ENCODE assay signal across 14 cellular contexts in the genomic region with DNA sequence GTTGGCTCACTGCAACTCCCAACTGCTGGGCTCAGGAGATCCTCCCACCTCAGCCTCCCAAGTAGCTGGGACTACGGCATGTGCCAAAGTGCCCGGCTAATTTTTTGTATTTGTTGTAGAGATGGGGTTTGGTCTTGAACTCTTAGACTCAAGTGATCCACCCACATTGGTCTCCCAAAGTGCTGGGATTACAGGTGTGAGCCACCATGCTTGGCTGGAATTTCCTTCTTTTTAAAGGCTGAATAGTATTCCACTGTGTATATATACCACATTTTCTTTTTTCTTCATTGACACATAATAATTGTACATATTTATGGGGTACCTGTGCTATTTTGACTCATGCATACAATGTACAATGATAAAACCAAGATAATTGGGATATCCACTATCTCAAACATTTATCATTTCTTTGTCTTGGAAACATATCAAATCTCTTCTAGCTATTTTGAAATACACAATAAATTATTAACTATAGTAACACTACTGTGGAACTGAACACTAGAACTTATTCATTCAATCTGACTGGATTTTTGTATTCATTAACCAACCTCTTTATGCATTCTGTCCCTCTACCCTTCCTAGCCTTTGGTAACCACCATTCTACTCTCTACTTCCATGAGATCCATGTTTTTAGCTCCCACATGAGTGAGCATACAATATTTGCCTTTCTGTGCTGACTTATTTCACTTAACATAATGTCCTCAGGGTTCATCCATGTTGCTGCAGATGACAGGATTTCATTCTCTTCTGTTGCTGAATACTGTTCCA.
"Had no signal": no experiment of that assay in that cellular context is flagged by ENCODE, and none has a peak within 500 bp of the region (broad histone marks: within the 10 kb centered on the region; RNA-seq: fewer than 3 reads in every experiment).

No MANE protein-coding gene starts in this region.

- H3K79me2 ChIP-seq: hepatocyte had no signal

- H3K4me3 ChIP-seq: hepatocyte, left ventricle myocardium inferior, tibial artery had no signal

- H3K36me3 ChIP-seq: neutrophil had no signal

- DNase-seq: dermis blood vessel endothelial cell; effector memory CD4-positive, alpha-beta T cell; islet precursor cell; left ventricle myocardium inferior; natural killer cell; retina; stimulated activated CD4-positive, alpha-beta T cell treated with anti-CD3 and anti-CD28 coated beads, Interleukin-12 subunit alpha, Interleukin-12 subunit beta, amount 100 ng/mL, for 4 hours; stimulated activated CD4-positive, alpha-beta T cell treated with anti-CD3 and anti-CD28 coated beads, Interleukin-1b, Interleukin-23, amount 100 ng/mL, for 48 hours; stimulated activated CD8-positive, alpha-beta memory T cell treated with anti-CD3 and anti-CD28 coated beads, Interleukin-4, amount 100 ng/mL, for 48 hours; stimulated activated naive CD4-positive, alpha-beta T cell; substantia nigra; tibial artery had no signal

- H3K4me1 ChIP-seq: tibial artery had no signal

- H3K27me3 ChIP-seq: hepatocyte, neutrophil, tibial artery had no signal

- H2AFZ ChIP-seq: hepatocyte had no signal

- H3K4me2 ChIP-seq: hepatocyte had no signal

- H3K9me3 ChIP-seq: left ventricle myocardium inferior, neutrophil, tibial artery had no signal

- ATAC-seq: natural killer cell had no signal

- H3K27ac ChIP-seq: hepatocyte, left ventricle myocardium inferior, neutrophil, tibial artery had no signal
